1 cellular context compared by ENCODE assay signal in the genomic region with DNA sequence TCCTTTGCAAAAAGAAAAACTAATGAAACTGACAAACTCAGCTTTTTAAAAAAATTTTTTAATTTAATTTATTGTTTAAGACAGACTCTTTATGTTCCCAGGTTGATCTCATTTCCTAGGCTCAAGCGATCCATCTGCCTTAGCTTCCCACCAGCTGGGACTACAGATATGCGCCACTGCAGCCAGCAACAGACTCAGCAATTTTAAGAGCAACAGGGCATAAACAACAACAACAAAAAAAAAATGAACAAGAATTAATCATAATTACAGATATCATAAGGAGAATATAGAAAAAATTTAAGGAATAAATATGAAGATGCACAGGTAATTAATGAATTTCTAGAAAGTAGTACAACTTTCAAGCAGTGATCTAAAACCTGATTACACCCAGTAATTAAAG.
TF ChIP-seq lines count a peak whose summit lies in the region.

No MANE protein-coding gene starts in this region.

TF ChIP-seq in WTC11, 78 proteins besides CTCF, POLR2A, EP300 and RAD21 (continued from another document):
- TF ChIP-seq ZNF219 (CRISPR knock-in tag; IDR thresholded peaks at IDR 0.05; ENCODE audit: borderline replicate concordance) (no peak), NFE2L1 (CRISPR knock-in tag; IDR thresholded peaks at IDR 0.05) (no peak)
- TF ChIP-seq, protein P1, sequence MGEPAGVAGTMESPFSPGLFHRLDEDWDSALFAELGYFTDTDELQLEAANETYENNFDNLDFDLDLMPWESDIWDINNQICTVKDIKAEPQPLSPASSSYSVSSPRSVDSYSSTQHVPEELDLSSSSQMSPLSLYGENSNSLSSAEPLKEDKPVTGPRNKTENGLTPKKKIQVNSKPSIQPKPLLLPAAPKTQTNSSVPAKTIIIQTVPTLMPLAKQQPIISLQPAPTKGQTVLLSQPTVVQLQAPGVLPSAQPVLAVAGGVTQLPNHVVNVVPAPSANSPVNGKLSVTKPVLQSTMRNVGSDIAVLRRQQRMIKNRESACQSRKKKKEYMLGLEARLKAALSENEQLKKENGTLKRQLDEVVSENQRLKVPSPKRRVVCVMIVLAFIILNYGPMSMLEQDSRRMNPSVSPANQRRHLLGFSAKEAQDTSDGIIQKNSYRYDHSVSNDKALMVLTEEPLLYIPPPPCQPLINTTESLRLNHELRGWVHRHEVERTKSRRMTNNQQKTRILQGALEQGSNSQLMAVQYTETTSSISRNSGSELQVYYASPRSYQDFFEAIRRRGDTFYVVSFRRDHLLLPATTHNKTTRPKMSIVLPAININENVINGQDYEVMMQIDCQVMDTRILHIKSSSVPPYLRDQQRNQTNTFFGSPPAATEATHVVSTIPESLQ (CRISPR knock-in tag; IDR thresholded peaks at IDR 0.05) = no peak
